Comparison of ENCODE assay signal across 15 cellular contexts in genomic region chr10:24989867-24990266, GRCh38. TPM values are rescaled to one million over a fixed set of nuclear protein-coding genes. Genes with fewer than 3 reads are reported as not detected.
DNase-seq lines count a peak whose midpoint lies in the region; ATAC-seq, FAIRE-seq and TF ChIP-seq lines count a peak whose summit lies in the region.
"Had no signal": no experiment of that assay in that cellular context is flagged by ENCODE, and none has a peak within 500 bp of the region (broad histone marks: within the 10 kb centered on the region; RNA-seq: fewer than 3 reads in every experiment).

No MANE protein-coding gene starts in this region.

- no peaks in the 10 kb centered on the region for H3K23me2 ChIP-seq in H9 (ENCODE audit: insufficient read length, low read depth, low read length, poor library complexity, severe bottlenecking)

- no peak overlapping the region for H4K91ac ChIP-seq in H9 (ENCODE audit: insufficient read length, low read depth, low read length)

- intact Hi-C loops in body of pancreas (cut with DNase I) = no loop called here

- H3K27ac Mint-ChIP-seq in activated T-helper 17 cell treated with anti-CD3 and anti-CD28 coated beads, Interleukin-2, amount 50 U/mL, for 72 hours = no peak overlapping the region
- no peak overlapping the region for H3K27ac Mint-ChIP-seq in H9
- H3K27ac Mint-ChIP-seq: activated B cell treated with CpG ODN at 0.5 μM for 24 hours; activated naive CD8-positive, alpha-beta T cell treated with anti-CD3 and anti-CD28 coated beads, Interleukin-2, amount 10 ng/mL, durations not matched to agents 7 days and 5 days; naive thymus-derived CD4-positive, alpha-beta T cell had no signal

- H3K79me2 ChIP-seq in H9 (ENCODE audit: insufficient read depth, low read length) = no peaks in the 10 kb centered on the region

- H3K9me3 Mint-ChIP-seq in activated T-helper 17 cell treated with anti-CD3 and anti-CD28 coated beads, Interleukin-2, amount 50 U/mL, for 72 hours = no peaks in the 10 kb centered on the region
- no peaks in the 10 kb centered on the region for H3K9me3 Mint-ChIP-seq in H9
- H3K9me3 Mint-ChIP-seq: activated B cell treated with CpG ODN at 0.5 μM for 24 hours; activated naive CD8-positive, alpha-beta T cell treated with anti-CD3 and anti-CD28 coated beads, Interleukin-2, amount 10 ng/mL, durations not matched to agents 7 days and 5 days; naive thymus-derived CD4-positive, alpha-beta T cell had no signal

- H2BK15ac ChIP-seq in H9 (ENCODE audit: low read depth, low read length) = no peak overlapping the region

- H3K27me3 Mint-ChIP-seq in activated T-helper 17 cell treated with anti-CD3 and anti-CD28 coated beads, Interleukin-2, amount 50 U/mL, for 72 hours = peaks cover 3% of the 10 kb centered on the region
- H3K27me3 Mint-ChIP-seq in H9 (ENCODE audit: low read depth) = no peaks in the 10 kb centered on the region
- H3K27me3 Mint-ChIP-seq: activated naive CD8-positive, alpha-beta T cell treated with anti-CD3 and anti-CD28 coated beads, Interleukin-2, amount 10 ng/mL, durations not matched to agents 7 days and 5 days had no signal

- no peak overlapping the region for H3K56ac ChIP-seq in H9 (ENCODE audit: insufficient read length, low read depth, low read length)

- H3K27me3 ChIP-seq in body of pancreas (no peaks in the 10 kb centered on the region), H9 (ENCODE audit: insufficient read depth, low read length) (no peaks in the 10 kb centered on the region)
- H3K27me3 ChIP-seq: gastroesophageal sphincter had no signal

- no peak overlapping the region for H3K27ac ChIP-seq in body of pancreas
- H3K27ac ChIP-seq in H9 (ENCODE audit: insufficient read length, low read depth, low read length) = no peak overlapping the region
- H3K27ac ChIP-seq: gastroesophageal sphincter had no signal

- no peak overlapping the region for H3K18ac ChIP-seq in H9 (ENCODE audit: insufficient read length, low read depth, low read length)

- no peak for DNase-seq in D721Med (ENCODE audit: insufficient read length, low spot score)
- peak; percentile 21 to 42 for DNase-seq in Kasumi-1 (lab: John Stamatoyannopoulos, UW)
- DNase-seq in body of pancreas = no peak
- peak; percentile 13 for DNase-seq in myocyte (ENCODE audit: low read depth)
- DNase-seq in AG08396 (ENCODE audit: low spot score) = no peak
- DNase-seq in H9 = no peak
- DNase-seq: activated B cell treated with CpG ODN at 0.5 μM for 24 hours; activated CD8-positive, alpha-beta memory T cell treated with anti-CD3 and anti-CD28 coated beads, Interleukin-2, amount 50 U/mL, for 48 hours; activated naive CD8-positive, alpha-beta T cell treated with anti-CD3 and anti-CD28 coated beads, Interleukin-2, amount 10 ng/mL, durations not matched to agents 7 days and 5 days; NCI-H2107; NK-92 treated with Interleukin-12 subunit alpha and Interleukin-12 subunit beta, amount 100 ng/mL, for 24 hours had no signal

- H2AFZ ChIP-seq in H9 (ENCODE audit: low read length) = no peak overlapping the region

- FAIRE-seq in D721Med (lab: Jason Lieb, UNC) = no peak

- no peak overlapping the region for H2BK12ac ChIP-seq in H9 (ENCODE audit: insufficient read length, low read depth, low read length)

- H3K4me3 ChIP-seq in body of pancreas = no peak overlapping the region
- H3K4me3 ChIP-seq: gastroesophageal sphincter had no signal

- H3K36me3 ChIP-seq in body of pancreas (replicated peaks in 1 of 2; ENCODE audit: insufficient read depth in 1 of 2, low read depth in 2 of 2) = no peaks in the 10 kb centered on the region
- H3K36me3 ChIP-seq: gastroesophageal sphincter had no signal

- no peak overlapping the region for H2BK20ac ChIP-seq in H9 (ENCODE audit: low read depth, low read length, poor library complexity, severe bottlenecking)

- H3K4me3 Mint-ChIP-seq in activated T-helper 17 cell treated with anti-CD3 and anti-CD28 coated beads, Interleukin-2, amount 50 U/mL, for 72 hours = no peak overlapping the region
- no peak overlapping the region for H3K4me3 Mint-ChIP-seq in H9
- H3K4me3 Mint-ChIP-seq: activated B cell treated with CpG ODN at 0.5 μM for 24 hours; activated naive CD8-positive, alpha-beta T cell treated with anti-CD3 and anti-CD28 coated beads, Interleukin-2, amount 10 ng/mL, durations not matched to agents 7 days and 5 days; naive thymus-derived CD4-positive, alpha-beta T cell had no signal

- no peak overlapping the region for H3K4me2 ChIP-seq in H9 (ENCODE audit: insufficient read depth, insufficient read length, low read length)

- H3K14ac ChIP-seq in H9 (ENCODE audit: insufficient read depth, low read length) = no peak overlapping the region

- H3K36me3 Mint-ChIP-seq in activated T-helper 17 cell treated with anti-CD3 and anti-CD28 coated beads, Interleukin-2, amount 50 U/mL, for 72 hours (ENCODE audit: low read depth) = no peaks in the 10 kb centered on the region
- no peaks in the 10 kb centered on the region for H3K36me3 Mint-ChIP-seq in H9 (ENCODE audit: insufficient read depth in 1 of 3, low read depth in 3 of 3)
- H3K36me3 Mint-ChIP-seq: activated naive CD8-positive, alpha-beta T cell treated with anti-CD3 and anti-CD28 coated beads, Interleukin-2, amount 10 ng/mL, durations not matched to agents 7 days and 5 days; naive thymus-derived CD4-positive, alpha-beta T cell had no signal

- 7 to 21% methylated on average over 1 of the region's 1 CpG for WGBS in body of pancreas, 2 donors
- no CpG with 5 or more reads among the region's 1 CpG for WGBS in H9 (ENCODE audit: extremely low coverage, insufficient read length, low lambda C conversion rate)

- no peaks in the 10 kb centered on the region for H3K4me1 Mint-ChIP-seq in activated T-helper 17 cell treated with anti-CD3 and anti-CD28 coated beads, Interleukin-2, amount 50 U/mL, for 72 hours
- H3K4me1 Mint-ChIP-seq in H9 = no peaks in the 10 kb centered on the region
- H3K4me1 Mint-ChIP-seq: activated B cell treated with CpG ODN at 0.5 μM for 24 hours; activated naive CD8-positive, alpha-beta T cell treated with anti-CD3 and anti-CD28 coated beads, Interleukin-2, amount 10 ng/mL, durations not matched to agents 7 days and 5 days had no signal

- H4K8ac ChIP-seq in H9 (replicated peaks; ENCODE audit: insufficient read length, low read depth, low read length) = no peak overlapping the region

- no peaks in the 10 kb centered on the region for H4K20me1 ChIP-seq in H9 (ENCODE audit: control insufficient read depth, insufficient read depth, insufficient read length)

- peak; percentile 23 for TF ChIP-seq CTCF in D721Med (IDR thresholded peaks at IDR 0.05; ENCODE audit: insufficient read depth, missing control alignments)
- peak in 4 of 7 experiments; percentile 25 to 41 (median 32) for TF ChIP-seq CTCF in body of pancreas (IDR thresholded peaks at IDR 0.05)
- no peak for TF ChIP-seq CTCF in H9 (conservative IDR thresholded peaks at IDR 0.05)

- H3K9ac ChIP-seq in H9 (ENCODE audit: extremely low read depth, insufficient read length, low read length) = no peak overlapping the region

- H3K4me1 ChIP-seq in body of pancreas (no peaks in the 10 kb centered on the region), H9 (ENCODE audit: insufficient read depth, low read length) (no peaks in the 10 kb centered on the region)
- H3K4me1 ChIP-seq: gastroesophageal sphincter had no signal

- ATAC-seq in body of pancreas = no peak
- ATAC-seq in HG02763 (IDR thresholded peaks at IDR 0.05; ENCODE audit: unreplicated experiment) = no peak
- no peak for ATAC-seq in activated T-helper 17 cell treated with anti-CD3 and anti-CD28 coated beads, Interleukin-2, amount 50 U/mL, for 72 hours (replicated peaks)
- ATAC-seq: gastroesophageal sphincter; naive thymus-derived CD4-positive, alpha-beta T cell had no signal

- H4K5ac ChIP-seq in H9 (ENCODE audit: insufficient read length, low read depth, low read length) = no peak overlapping the region

- no peak overlapping the region for H2AK5ac ChIP-seq in H9 (ENCODE audit: insufficient read length, low read length)

- no peak overlapping the region for H2BK5ac ChIP-seq in H9 (ENCODE audit: insufficient read length, low read length)

- no peaks in the 10 kb centered on the region for H3K79me1 ChIP-seq in H9 (ENCODE audit: insufficient read depth, low read depth, low read length, poor library complexity, severe bottlenecking)

- no peak overlapping the region for H3K23ac ChIP-seq in H9 (ENCODE audit: insufficient read length, low read depth, low read length)

- TF ChIP-seq POLR2A in body of pancreas (IDR thresholded peaks at IDR 0.05) = no peak

- H3T11ph ChIP-seq in H9 (ENCODE audit: low read length) = no peak overlapping the region

- H2BK120ac ChIP-seq in H9 (ENCODE audit: low read depth, low read length, poor library complexity, severe bottlenecking) = no peak overlapping the region

- no peak overlapping the region for H3K4ac ChIP-seq in H9 (ENCODE audit: low read depth, low read length)

- H3K9me3 ChIP-seq in body of pancreas = no peaks in the 10 kb centered on the region
- no peaks in the 10 kb centered on the region for H3K9me3 ChIP-seq in H9 (ENCODE audit: control insufficient read depth, low read depth, low read length)
- H3K9me3 ChIP-seq: gastroesophageal sphincter had no signal

RNA-seq across cellular contexts. Expression of gene ENKUR, which starts 26.1 kb away (rescaled TPM):
- total RNA-seq in body of pancreas = not detected
- total RNA-seq in myocyte = not detected in 2 replicates
- 0.10 TPM for polyA plus RNA-seq in myocyte (2012)
- total RNA-seq in activated T-helper 17 cell treated with anti-CD3 and anti-CD28 coated beads, Interleukin-2, amount 50 U/mL, for 72 hours = under 1 TPM in 1 of 2 donors, not detected in 1; 0.45 TPM
- 0.26 TPM in 1 of 2 replicates, not detected in the other for total RNA-seq in H9 (2021)
- total RNA-seq: activated B cell treated with CpG ODN at 0.5 μM for 24 hours; activated naive CD8-positive, alpha-beta T cell treated with anti-CD3 and anti-CD28 coated beads, Interleukin-2, amount 10 ng/mL, durations not matched to agents 7 days and 5 days had no signal
- polyA plus RNA-seq: naive thymus-derived CD4-positive, alpha-beta T cell had no signal

RNA-seq across cellular contexts. Expression of gene THNSL1, which starts 26.5 kb away (rescaled TPM):
- 1 to 10 TPM in 1 of 2 donors, under 1 TPM in 1; under 0.01 to 4.9 TPM for total RNA-seq in body of pancreas
- 5.4 TPM in 2 replicates for total RNA-seq in myocyte
- 3.1 TPM for polyA plus RNA-seq in myocyte (2012)
- 1 to 10 TPM; 4.7 to 5.1 TPM for total RNA-seq in activated T-helper 17 cell treated with anti-CD3 and anti-CD28 coated beads, Interleukin-2, amount 50 U/mL, for 72 hours
- 3.9 and 4.2 TPM in 2 replicates for total RNA-seq in H9 (2021)

RNA-seq across cellular contexts. Expression of gene PRTFDC1, which starts 37.5 kb away (rescaled TPM):
- 10 to 100 TPM in 1 of 2 donors, 1 to 10 TPM in 1; 6.5 to 14.2 TPM for total RNA-seq in body of pancreas
- total RNA-seq in myocyte = 0.29 and 0.52 TPM in 2 replicates
- polyA plus RNA-seq in myocyte (2012) = 0.20 TPM
- total RNA-seq in activated T-helper 17 cell treated with anti-CD3 and anti-CD28 coated beads, Interleukin-2, amount 50 U/mL, for 72 hours = under 1 TPM; 0.58 to 0.77 TPM
- 6.8 and 7.5 TPM in 2 replicates for total RNA-seq in H9 (2021)
- total RNA-seq: activated B cell treated with CpG ODN at 0.5 μM for 24 hours had no signal

Comparison
In these comparisons a context has a peak if more than half of its experiments do, and no peak if none do; other contexts are left out.
1. DNase-seq: peak in Kasumi-1 (2 of 2) and myocyte (single experiment); none in D721Med (single experiment), body of pancreas (0 of 4), AG08396 (single experiment) and H9 (single experiment).